ENCODE assay signal across 1 cellular context in genomic region chr7:157409149-157409752, GRCh38.
TF ChIP-seq lines count a peak whose summit lies in the region.

No MANE protein-coding gene starts in this region.

TF ChIP-seq in K562, 482 proteins besides CTCF, POLR2A, EP300 and RAD21 (continued from another document):
- TF ChIP-seq ZNF592 (IDR thresholded peaks at IDR 0.05) (no peak), ZNF449 (CRISPR knock-in tag; IDR thresholded peaks at IDR 0.05) (no peak), ZNF217 (CRISPR knock-in tag; IDR thresholded peaks at IDR 0.05) (no peak), CREB5 (CRISPR knock-in tag; IDR thresholded peaks at IDR 0.05) (no peak), ZNF316 (IDR thresholded peaks at IDR 0.05) (0 out of 2 replicates have a peak, but pooled peaks have one; percentile 12), ZNF696 (CRISPR knock-in tag; conservative IDR thresholded peaks at IDR 0.05) (no peak), TRIM28 (IDR thresholded peaks at IDR 0.05) (no peak), NCOA1 (IDR thresholded peaks at IDR 0.05; ENCODE audit: low read depth) (no peak), ZBTB11 (CRISPR knock-in tag; IDR thresholded peaks at IDR 0.05) (no peak), RERE (CRISPR knock-in tag; IDR thresholded peaks at IDR 0.05; ENCODE audit: borderline replicate concordance) (no peak), ZNF324 (CRISPR knock-in tag; IDR thresholded peaks at IDR 0.05) (no peak), HDAC3 (IDR thresholded peaks at IDR 0.05; ENCODE audit: borderline replicate concordance, partially characterized antibody) (no peak), GTF3C2 (IDR thresholded peaks at IDR 0.05; ENCODE audit: borderline replicate concordance, extremely low read depth, insufficient read length) (no peak), ZFP30 (CRISPR knock-in tag; IDR thresholded peaks at IDR 0.05; ENCODE audit: borderline replicate concordance) (no peak), TCF3 (CRISPR knock-in tag; IDR thresholded peaks at IDR 0.05) (peak; percentile 56), RAD51 (IDR thresholded peaks at IDR 0.05; ENCODE audit: borderline replicate concordance, low read depth) (no peak), U2AF2 (optimal IDR thresholded peaks at IDR 0.05; ENCODE audit: low read depth, low read length) (no peak), ATF3 (IDR thresholded peaks at IDR 0.05) (0 out of 2 replicates have a peak, but pooled peaks have one; percentile 11), ATF3 (CRISPR knock-in tag; conservative IDR thresholded peaks at IDR 0.05) (no peak), CEBPB (tag; IDR thresholded peaks at IDR 0.05) (no peak), SUPT5H (IDR thresholded peaks at IDR 0.05) (no peak), SMARCE1 (IDR thresholded peaks at IDR 0.05) (no peak), BDP1 (IDR thresholded peaks at IDR 0.05; ENCODE audit: insufficient read depth, insufficient read length) (no peak), ZNF134 (CRISPR knock-in tag; conservative IDR thresholded peaks at IDR 0.05) (no peak), ELF2 (CRISPR knock-in tag; IDR thresholded peaks at IDR 0.05) (no peak)
